1 cellular context compared by ENCODE assay signal in genomic region chrX:128816919-128817318, GRCh38.
TF ChIP-seq lines count a peak whose summit lies in the region.

No MANE protein-coding gene starts in this region.

TF ChIP-seq in K562, 482 proteins besides CTCF, POLR2A, EP300 and RAD21:
- TF ChIP-seq PRDM10 (IDR thresholded peaks at IDR 0.05; ENCODE audit: partially characterized antibody) (no peak), PURB (CRISPR knock-in tag; IDR thresholded peaks at IDR 0.05; ENCODE audit: low read depth) (no peak), CBX8 (IDR thresholded peaks at IDR 0.05; ENCODE audit: borderline replicate concordance, extremely low read depth, low read depth, low read length, poor library complexity, severe bottlenecking) (no peak), PATZ1 (CRISPR knock-in tag; IDR thresholded peaks at IDR 0.05; ENCODE audit: borderline replicate concordance) (no peak), ZNF174 (CRISPR knock-in tag; IDR thresholded peaks at IDR 0.05) (no peak), ZFX (CRISPR knock-in tag; IDR thresholded peaks at IDR 0.05) (no peak), GABPA (tag; conservative IDR thresholded peaks at IDR 0.05; ENCODE audit: low read depth) (no peak), JUND (IDR thresholded peaks at IDR 0.05; ENCODE audit: borderline replicate concordance, low read depth, low read length) (no peak), JUND (tag; IDR thresholded peaks at IDR 0.05; ENCODE audit: borderline replicate concordance, low read depth, low read length) (no peak), NEUROD1 (IDR thresholded peaks at IDR 0.05; ENCODE audit: borderline replicate concordance, low read depth, low read length, partially characterized antibody) (no peak), SIX5 (IDR thresholded peaks at IDR 0.05; ENCODE audit: borderline replicate concordance in 1 of 2, insufficient read depth in 1 of 2, low read depth in 1 of 2, low read length in 2 of 2) (no peak), CHD4 (IDR thresholded peaks at IDR 0.05; ENCODE audit: insufficient read depth, insufficient replicate concordance, low read depth, low read length, poor library complexity, severe bottlenecking) (no peak), NFE2L1 (tag; IDR thresholded peaks at IDR 0.05; ENCODE audit: borderline replicate concordance, low read depth) (no peak), ZNF785 (CRISPR knock-in tag; IDR thresholded peaks at IDR 0.05) (no peak), TARDBP (IDR thresholded peaks at IDR 0.05) (no peak), ZNF165 (CRISPR knock-in tag; IDR thresholded peaks at IDR 0.05; ENCODE audit: borderline replicate concordance) (no peak), SLC30A9 (CRISPR knock-in tag; IDR thresholded peaks at IDR 0.05) (no peak), STAT6 (CRISPR knock-in tag; IDR thresholded peaks at IDR 0.05) (no peak), ETS2 (tag; IDR thresholded peaks at IDR 0.05; ENCODE audit: borderline replicate concordance, poor library complexity, severe bottlenecking) (no peak), SMARCE1 (IDR thresholded peaks at IDR 0.05) (no peak), TFE3 (CRISPR knock-in tag; IDR thresholded peaks at IDR 0.05) (no peak)
